In genomic region chr10:72323108-72323932, GRCh38 we compare ENCODE assay signal across 10 cellular contexts. TPM values are rescaled to one million over a fixed set of nuclear protein-coding genes. Genes with fewer than 3 reads are reported as not detected.
A peak's percentile ranks its signal among the peaks of the same experiment; 100 is the strongest.
DNase-seq lines count a peak whose midpoint lies in the region; ATAC-seq and TF ChIP-seq lines count a peak whose summit lies in the region.
"Had no signal": no experiment of that assay in that cellular context is flagged by ENCODE, and none has a peak within 500 bp of the region (broad histone marks: within the 10 kb centered on the region; RNA-seq: fewer than 3 reads in every experiment).

No MANE protein-coding gene starts in this region.

- CTCF ChIA-PET in Panc1 (lab: Charles Lee), result no interaction called here

- H3K27ac Mint-ChIP-seq in activated CD4-positive, alpha-beta T cell treated with anti-CD3 and anti-CD28 coated beads, Interleukin-2, amount 10 ng/mL, durations not matched to agents 24 days and 14 days, result peak overlapping the region; percentile 99

- DNase-seq in activated CD4-positive, alpha-beta T cell treated with anti-CD3 and anti-CD28 coated beads, Interleukin-2, amount 10 ng/mL, durations not matched to agents 24 days and 14 days, result no peak
- no peak for DNase-seq in activated CD4-positive, alpha-beta T cell treated with anti-CD3 and anti-CD28 coated beads, Interleukin-2, amount 50 U/mL, for 48 hours
- DNase-seq in Panc1 (ENCODE audit: low read depth, low spot score) (no peak), epithelial cell of prostate (ENCODE audit: low read depth, low spot score) (no peak), spleen (peak; percentile 88), Ammon's horn (ENCODE audit: low spot score) (no peak)
- DNase-seq: dermis blood vessel endothelial cell had no signal

- H3K4me1 Mint-ChIP-seq in activated CD4-positive, alpha-beta T cell treated with anti-CD3 and anti-CD28 coated beads, Interleukin-2, amount 10 ng/mL, durations not matched to agents 24 days and 14 days, result peaks cover 55% of the 10 kb centered on the region

- peaks cover 81% of the 10 kb centered on the region for H3K4me1 ChIP-seq in Panc1 (ENCODE audit: control insufficient read depth, insufficient read depth, low read length)
- peaks cover 60 to 100% (median 95%) of the 10 kb centered on the region in 6 donors for H3K4me1 ChIP-seq in spleen

- no peak overlapping the region for H3K4me3 Mint-ChIP-seq in activated CD4-positive, alpha-beta T cell treated with anti-CD3 and anti-CD28 coated beads, Interleukin-2, amount 10 ng/mL, durations not matched to agents 24 days and 14 days

- H3K27me3 ChIP-seq in Panc1 (ENCODE audit: control insufficient read depth, insufficient read depth, low read length) (no peaks in the 10 kb centered on the region), spleen (replicated peaks in 1 of 7) (no peaks in the 10 kb centered on the region)

- POLR2A ChIA-PET in Panc1 (lab: Charles Lee), result no interaction called here

- H3K27ac ChIP-seq in Panc1 (ENCODE audit: low read length) (peak overlapping the region; percentile 89), epithelial cell of prostate (peak overlapping the region; percentile 100), spleen (peak overlapping the region in 6 of 8 donors; percentile 41 to 99 (median 98))

- no peak for ATAC-seq in Panc1
- no peak for ATAC-seq in GM19397 (IDR thresholded peaks at IDR 0.05; ENCODE audit: unreplicated experiment)
- ATAC-seq in HG02759 (IDR thresholded peaks at IDR 0.05; ENCODE audit: unreplicated experiment), result no peak

- TF ChIP-seq CTCF in Panc1 (IDR thresholded peaks at IDR 0.05) (no peak), spleen (IDR thresholded peaks at IDR 0.05 in 8 of 11, conservative IDR thresholded peaks at IDR 0.05 in 3 of 11) (no peak)

- no TSS peak for BruUV-seq in Panc1 (replicated peaks; lab: Mats Ljungman, UMichigan)

- no peak overlapping the region for H3K4me3 ChIP-seq in Panc1 (ENCODE audit: low read depth in 2 of 2, low read length in 2 of 2)
- H3K4me3 ChIP-seq in spleen, result no peak overlapping the region
- H3K4me3 ChIP-seq: HAP-1 had no signal

- no peaks in the 10 kb centered on the region for H3K9me3 Mint-ChIP-seq in activated CD4-positive, alpha-beta T cell treated with anti-CD3 and anti-CD28 coated beads, Interleukin-2, amount 10 ng/mL, durations not matched to agents 24 days and 14 days

- no peak for TF ChIP-seq POLR2A in spleen (IDR thresholded peaks at IDR 0.05)

- in situ Hi-C loops in Panc1 (cut with HindIII; ENCODE audit: low pct_unique_long_range_greater_than_20kb, low sequenced_read_pairs), result loop anchor here (25.0 kb wide), 1 partner anchor 361 kb away; the partner anchor contains the start of gene CHST3

- H3K36me3 Mint-ChIP-seq in activated CD4-positive, alpha-beta T cell treated with anti-CD3 and anti-CD28 coated beads, Interleukin-2, amount 10 ng/mL, durations not matched to agents 24 days and 14 days (ENCODE audit: low read depth), result peaks cover 6% of the 10 kb centered on the region

- 72 to 85% (median 81%) methylated on average over 13 to 14 of the region's 14 CpGs for WGBS in spleen, 5 donors

- H3K27me3 Mint-ChIP-seq in activated CD4-positive, alpha-beta T cell treated with anti-CD3 and anti-CD28 coated beads, Interleukin-2, amount 10 ng/mL, durations not matched to agents 24 days and 14 days, result no peaks in the 10 kb centered on the region

- H3K9me3 ChIP-seq in Panc1 (ENCODE audit: control insufficient read depth, insufficient read depth, low read depth, low read length) (no peaks in the 10 kb centered on the region), spleen (no peaks in the 10 kb centered on the region)
- H3K9me3 ChIP-seq: HAP-1 had no signal

- intact Hi-C loops in activated CD4-positive, alpha-beta T cell treated with anti-CD3 and anti-CD28 coated beads, Interleukin-2, amount 10 ng/mL, durations not matched to agents 24 days and 14 days (cut with micrococcal nuclease), result loop anchor here (5.0 kb wide), 1 partner anchor 106 kb away; the partner anchor contains the start of genes ANAPC16 and ASCC1
- intact Hi-C loops in Panc1 (cut with micrococcal nuclease; ENCODE audit: unreplicated experiment), result no loop called here
- intact Hi-C loops in spleen (cut with DNase I; ENCODE audit: low total_unique reads), result no loop called here

- H3K36me3 ChIP-seq in Panc1 (ENCODE audit: control insufficient read depth, insufficient read depth, low read length), result no peaks in the 10 kb centered on the region
- no peaks in the 10 kb centered on the region for H3K36me3 ChIP-seq in spleen
- H3K36me3 ChIP-seq: HAP-1 had no signal

RNA-seq across cellular contexts. Expression of gene DNAJB12, which starts 31.4 kb away (rescaled TPM):
- 32.5 and 35.1 TPM in 2 replicates for total RNA-seq in activated CD4-positive, alpha-beta T cell treated with anti-CD3 and anti-CD28 coated beads, Interleukin-2, amount 10 ng/mL, durations not matched to agents 24 days and 14 days
- total RNA-seq in Panc1 (2021; ENCODE audit: unreplicated experiment) (51.0 TPM), spleen (10 to 100 TPM; 32.7 to 55.4 (median 41.6) TPM)
- 46.8 TPM for polyA plus RNA-seq in Panc1 (2012; ENCODE audit: insufficient read length)
- 10 to 100 TPM; 13.6 to 16.5 (median 14.3) TPM for polyA plus RNA-seq in spleen

RNA-seq across cellular contexts. Expression of gene DDIT4, which starts 49.6 kb away (rescaled TPM):
- 260 and 271 TPM in 2 replicates for total RNA-seq in activated CD4-positive, alpha-beta T cell treated with anti-CD3 and anti-CD28 coated beads, Interleukin-2, amount 10 ng/mL, durations not matched to agents 24 days and 14 days
- total RNA-seq in Panc1 (2021; ENCODE audit: unreplicated experiment) (157 TPM), spleen (100 to 1,000 TPM; 103 to 308 (median 249) TPM)
- 344 TPM for polyA plus RNA-seq in Panc1 (2012; ENCODE audit: insufficient read length)
- 100 to 1,000 TPM in 2 of 3 donors, 10 to 100 TPM in 1; 99.3 to 247 (median 209) TPM for polyA plus RNA-seq in spleen
